12 cellular contexts compared by ENCODE assay signal in the genomic region with DNA sequence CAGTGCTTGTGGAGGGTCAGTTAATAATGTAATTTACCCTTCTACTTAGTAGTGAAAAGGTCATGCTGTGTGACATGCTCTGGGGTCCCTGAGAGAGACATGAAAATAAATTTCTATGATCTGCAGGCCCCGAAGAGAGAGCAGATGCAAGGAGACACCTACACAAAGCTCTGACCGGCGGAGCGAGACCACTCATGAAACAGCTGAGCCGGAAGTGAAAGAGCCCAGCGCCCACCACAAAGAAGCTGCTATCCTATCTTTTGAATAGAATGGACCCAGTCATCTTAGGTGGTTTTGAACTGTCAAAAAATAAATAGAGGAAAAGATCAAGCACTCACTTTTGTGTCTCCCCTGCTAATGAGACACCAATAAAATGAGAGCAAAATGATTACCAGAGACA.
DNase-seq lines count a peak whose midpoint lies in the region; ATAC-seq lines count a peak whose summit lies in the region.
"Had no signal": no experiment of that assay in that cellular context is flagged by ENCODE, and none has a peak within 500 bp of the region (broad histone marks: within the 10 kb centered on the region; RNA-seq: fewer than 3 reads in every experiment).

No MANE protein-coding gene starts in this region.

- H3K27ac Mint-ChIP-seq in stimulated activated naive B cell treated with anti-CD40 and anti-IgM and Interleukin-4, amounts not matched to agents 10 μg/mL and 1 μg/mL and 100 μg/mL, for 72 hours = peak overlapping the region; percentile 1
- no peak overlapping the region for H3K27ac Mint-ChIP-seq in activated CD4-positive, alpha-beta memory T cell treated with anti-CD3 and anti-CD28 coated beads for 36 hours

- H3K9me3 Mint-ChIP-seq in stimulated activated naive B cell treated with anti-CD40 and anti-IgM and Interleukin-4, amounts not matched to agents 10 μg/mL and 1 μg/mL and 100 μg/mL, for 72 hours = peaks cover 4 to 7% of the 10 kb centered on the region in 2 donors
- no peaks in the 10 kb centered on the region for H3K9me3 Mint-ChIP-seq in activated CD4-positive, alpha-beta memory T cell treated with anti-CD3 and anti-CD28 coated beads for 36 hours

- intact Hi-C loops in activated CD4-positive, alpha-beta memory T cell treated with anti-CD3 and anti-CD28 coated beads for 36 hours (cut with micrococcal nuclease) = no loop called here

- H3K36me3 Mint-ChIP-seq in stimulated activated naive B cell treated with anti-CD40 and anti-IgM and Interleukin-4, amounts not matched to agents 10 μg/mL and 1 μg/mL and 100 μg/mL, for 72 hours = peaks cover 0 to 2% of the 10 kb centered on the region in 2 donors
- H3K36me3 Mint-ChIP-seq in activated CD4-positive, alpha-beta memory T cell treated with anti-CD3 and anti-CD28 coated beads for 36 hours = no peaks in the 10 kb centered on the region

- no peaks in the 10 kb centered on the region for H3K27me3 Mint-ChIP-seq in stimulated activated naive B cell treated with anti-CD40 and anti-IgM and Interleukin-4, amounts not matched to agents 10 μg/mL and 1 μg/mL and 100 μg/mL, for 72 hours
- peaks cover 4% of the 10 kb centered on the region for H3K27me3 Mint-ChIP-seq in activated CD4-positive, alpha-beta memory T cell treated with anti-CD3 and anti-CD28 coated beads for 36 hours

- H3K4me1 Mint-ChIP-seq in stimulated activated naive B cell treated with anti-CD40 and anti-IgM and Interleukin-4, amounts not matched to agents 10 μg/mL and 1 μg/mL and 100 μg/mL, for 72 hours = peaks cover 16 to 26% of the 10 kb centered on the region in 2 donors
- H3K4me1 Mint-ChIP-seq in activated CD4-positive, alpha-beta memory T cell treated with anti-CD3 and anti-CD28 coated beads for 36 hours (ENCODE audit: low read depth) = no peaks in the 10 kb centered on the region

- ATAC-seq in HG02588 (IDR thresholded peaks at IDR 0.05; ENCODE audit: unreplicated experiment) (peak; percentile 96), HG03457 (IDR thresholded peaks at IDR 0.05; ENCODE audit: unreplicated experiment) (peak; percentile 92)
- ATAC-seq in stimulated activated naive B cell treated with anti-CD40 and anti-IgM and Interleukin-4, amounts not matched to agents 10 μg/mL and 1 μg/mL and 100 μg/mL, for 72 hours (replicated peaks) = peak; percentile 92 to 93
- ATAC-seq: K562 had no signal

- DNase-seq in NCI-H748 (lab: John Stamatoyannopoulos, UW; ENCODE audit: unreplicated experiment) (peak; percentile 79), NCI-H748 treated with DMSO at 0.1 percent for 48 hours (lab: John Stamatoyannopoulos, UW) (no peak)
- DNase-seq in stimulated activated naive B cell treated with anti-CD40 and anti-IgM and Interleukin-4, amounts not matched to agents 10 μg/mL and 1 μg/mL and 100 μg/mL, for 72 hours = peak; percentile 39
- no peak for DNase-seq in activated CD8-positive, alpha-beta memory T cell treated with anti-CD3 and anti-CD28 coated beads, Interleukin-2, amount 50 U/mL, for 48 hours
- no peak for DNase-seq in activated CD4-positive, alpha-beta memory T cell treated with anti-CD3 and anti-CD28 coated beads for 36 hours
- DNase-seq in stimulated activated CD4-positive, alpha-beta T cell treated with anti-CD3 and anti-CD28 coated beads, Interleukin-2, amount 100 ng/mL, for 48 hours = no peak
- DNase-seq: retina; Right ventricle myocardium superior; stimulated activated CD8-positive, alpha-beta memory T cell treated with anti-CD3 and anti-CD28 coated beads, Interleukin-4, amount 100 ng/mL, for 48 hours had no signal

- CTCF ChIA-PET in activated CD4-positive, alpha-beta memory T cell treated with anti-CD3 and anti-CD28 coated beads for 36 hours (lab: Charles Lee) = no interaction called here

- POLR2A ChIA-PET in activated CD4-positive, alpha-beta memory T cell treated with anti-CD3 and anti-CD28 coated beads for 36 hours (lab: Charles Lee) = no interaction called here

- peak overlapping the region in 1 of 2 donors; percentile 11 for H3K4me3 Mint-ChIP-seq in stimulated activated naive B cell treated with anti-CD40 and anti-IgM and Interleukin-4, amounts not matched to agents 10 μg/mL and 1 μg/mL and 100 μg/mL, for 72 hours
- H3K4me3 Mint-ChIP-seq in activated CD4-positive, alpha-beta memory T cell treated with anti-CD3 and anti-CD28 coated beads for 36 hours = no peak overlapping the region

Comparison
In these comparisons a context has a peak if more than half of its experiments do, and no peak if none do; other contexts are left out.
1. DNase-seq: peak in NCI-H748 (single experiment) and stimulated activated naive B cell treated with anti-CD40 and anti-IgM and Interleukin-4, amounts not matched to agents 10 μg/mL and 1 μg/mL and 100 μg/mL, for 72 hours (single experiment); none in NCI-H748 treated with DMSO at 0.1 percent for 48 hours (single experiment), activated CD8-positive, alpha-beta memory T cell treated with anti-CD3 and anti-CD28 coated beads, Interleukin-2, amount 50 U/mL, for 48 hours (single experiment), activated CD4-positive, alpha-beta memory T cell treated with anti-CD3 and anti-CD28 coated beads for 36 hours (single experiment) and stimulated activated CD4-positive, alpha-beta T cell treated with anti-CD3 and anti-CD28 coated beads, Interleukin-2, amount 100 ng/mL, for 48 hours (0 of 2).
2. Peak in every context shown above with its lines, with median percentiles within 50 percentile points of each other: ATAC-seq.